Comparison of ENCODE assay signal across 14 cellular contexts in genomic region chr1:15418811-15419515, GRCh38. TPM values are rescaled to one million over a fixed set of nuclear protein-coding genes. Genes with fewer than 3 reads are reported as not detected.
DNase-seq lines count a peak whose midpoint lies in the region; ATAC-seq lines count a peak whose summit lies in the region.
"Had no signal": no experiment of that assay in that cellular context is flagged by ENCODE, and none has a peak within 500 bp of the region (broad histone marks: within the 10 kb centered on the region; RNA-seq: fewer than 3 reads in every experiment).

No MANE protein-coding gene starts in this region.

- no peaks in the 10 kb centered on the region for H3K27me3 Mint-ChIP-seq in T-helper 1 cell treated with Interleukin-12 subunit alpha and Interleukin-12 subunit beta and Interleukin-4 antibody, amounts not matched to agents 30 μg/mL and 1 μg/mL, for 36 hours (ENCODE audit: low read depth)
- H3K27me3 Mint-ChIP-seq: activated T-helper 17 cell treated with anti-CD3 and anti-CD28 coated beads, Interleukin-2, amount 50 U/mL, for 72 hours had no signal

- peak overlapping the region; percentile 14 for H3K4me3 Mint-ChIP-seq in T-helper 1 cell treated with Interleukin-12 subunit alpha and Interleukin-12 subunit beta and Interleukin-4 antibody, amounts not matched to agents 30 μg/mL and 1 μg/mL, for 36 hours
- H3K4me3 Mint-ChIP-seq: activated T-helper 17 cell treated with anti-CD3 and anti-CD28 coated beads, Interleukin-2, amount 50 U/mL, for 72 hours had no signal

- peak overlapping the region; percentile 48 to 69 for H3K9ac ChIP-seq in duodenal mucosa (ENCODE audit: low read depth in 1 of 2, low read length in 2 of 2)

- peaks cover 39% of the 10 kb centered on the region for H3K36me3 Mint-ChIP-seq in T-helper 1 cell treated with Interleukin-12 subunit alpha and Interleukin-12 subunit beta and Interleukin-4 antibody, amounts not matched to agents 30 μg/mL and 1 μg/mL, for 36 hours (ENCODE audit: low read depth)

- no peak overlapping the region for H3K4me3 ChIP-seq in duodenal mucosa (ENCODE audit: low read depth in 1 of 2, low read length in 2 of 2)
- H3K4me3 ChIP-seq: smooth muscle cell had no signal

- peaks cover 0 to 12% of the 10 kb centered on the region in 2 donors for H3K36me3 ChIP-seq in duodenal mucosa (ENCODE audit: control insufficient read depth in 1 of 2, insufficient read depth in 2 of 2, low read length in 2 of 2)

- peaks cover 78 to 81% of the 10 kb centered on the region in 2 donors for H3K4me1 ChIP-seq in duodenal mucosa (ENCODE audit: control insufficient read depth in 1 of 2, insufficient read depth in 2 of 2, low read length in 2 of 2)

- ATAC-seq in GM21526 (IDR thresholded peaks at IDR 0.05; ENCODE audit: low FRiP score, unreplicated experiment) (no peak), GM21528 (IDR thresholded peaks at IDR 0.05; ENCODE audit: low FRiP score, unreplicated experiment) (no peak)
- ATAC-seq: activated T-helper 17 cell treated with anti-CD3 and anti-CD28 coated beads, Interleukin-2, amount 50 U/mL, for 72 hours had no signal

- peak overlapping the region; percentile 65 for H3K27ac Mint-ChIP-seq in T-helper 1 cell treated with Interleukin-12 subunit alpha and Interleukin-12 subunit beta and Interleukin-4 antibody, amounts not matched to agents 30 μg/mL and 1 μg/mL, for 36 hours
- H3K27ac Mint-ChIP-seq: activated T-helper 17 cell treated with anti-CD3 and anti-CD28 coated beads, Interleukin-2, amount 50 U/mL, for 72 hours had no signal

- H3K9me3 Mint-ChIP-seq in T-helper 1 cell treated with Interleukin-12 subunit alpha and Interleukin-12 subunit beta and Interleukin-4 antibody, amounts not matched to agents 30 μg/mL and 1 μg/mL, for 36 hours: no peaks in the 10 kb centered on the region
- H3K9me3 Mint-ChIP-seq: activated T-helper 17 cell treated with anti-CD3 and anti-CD28 coated beads, Interleukin-2, amount 50 U/mL, for 72 hours had no signal

- peak overlapping the region; percentile 41 for H3K27ac ChIP-seq in duodenal mucosa (ENCODE audit: low read depth, low read length)

- DNase-seq in T-helper 1 cell: no peak
- DNase-seq in NCI-H345 treated with DMSO at 0.1 percent for 48 hours (lab: John Stamatoyannopoulos, UW; ENCODE audit: unreplicated experiment): peak; percentile 44
- DNase-seq in renal cortical epithelial cell (ENCODE audit: low read depth): peak; percentile 80
- no peak for DNase-seq in iPS-NIHi7 (ENCODE audit: extremely low spot score)
- DNase-seq: NCI-H187 had no signal

- H3K9me3 ChIP-seq in duodenal mucosa (ENCODE audit: control insufficient read depth in 1 of 2, low read length in 2 of 2): no peaks in the 10 kb centered on the region

- H3K4me1 Mint-ChIP-seq in T-helper 1 cell treated with Interleukin-12 subunit alpha and Interleukin-12 subunit beta and Interleukin-4 antibody, amounts not matched to agents 30 μg/mL and 1 μg/mL, for 36 hours (ENCODE audit: low read depth): peaks cover 58% of the 10 kb centered on the region

- H3K27me3 ChIP-seq in duodenal mucosa (ENCODE audit: control insufficient read depth in 1 of 2, insufficient read depth in 2 of 2, low read length in 2 of 2): no peaks in the 10 kb centered on the region

RNA-seq across cellular contexts. Expression of gene EFHD2, which starts 9.3 kb away (rescaled TPM):
- 27.8 and 77.3 TPM in 2 replicates for total RNA-seq in renal cortical epithelial cell

RNA-seq across cellular contexts. Expression of gene CTRC, which starts 19.3 kb away (rescaled TPM):
- not detected in 2 replicates for total RNA-seq in renal cortical epithelial cell
- total RNA-seq: activated T-helper 17 cell treated with anti-CD3 and anti-CD28 coated beads, Interleukin-2, amount 50 U/mL, for 72 hours; HT1080; OCI-LY7; smooth muscle cell had no signal

RNA-seq across cellular contexts. Expression of gene CELA2A, which starts 37.6 kb away (rescaled TPM):
- not detected in 2 replicates for total RNA-seq in renal cortical epithelial cell
- total RNA-seq: activated T-helper 17 cell treated with anti-CD3 and anti-CD28 coated beads, Interleukin-2, amount 50 U/mL, for 72 hours; HT1080; myocyte; OCI-LY7 had no signal

RNA-seq across cellular contexts. Expression of gene CELA2B, which starts 56.9 kb away (rescaled TPM):
- not detected in 2 replicates for total RNA-seq in renal cortical epithelial cell
- total RNA-seq: activated T-helper 17 cell treated with anti-CD3 and anti-CD28 coated beads, Interleukin-2, amount 50 U/mL, for 72 hours; HT1080; OCI-LY7; smooth muscle cell had no signal

Comparison
In these comparisons a context has a peak if more than half of its experiments do, and no peak if none do; other contexts are left out.
1. DNase-seq: peak in NCI-H345 treated with DMSO at 0.1 percent for 48 hours (single experiment) and renal cortical epithelial cell (single experiment); none in T-helper 1 cell (0 of 5) and iPS-NIHi7 (single experiment).